Comparison of ENCODE assay signal across 8 cellular contexts in the genomic region with DNA sequence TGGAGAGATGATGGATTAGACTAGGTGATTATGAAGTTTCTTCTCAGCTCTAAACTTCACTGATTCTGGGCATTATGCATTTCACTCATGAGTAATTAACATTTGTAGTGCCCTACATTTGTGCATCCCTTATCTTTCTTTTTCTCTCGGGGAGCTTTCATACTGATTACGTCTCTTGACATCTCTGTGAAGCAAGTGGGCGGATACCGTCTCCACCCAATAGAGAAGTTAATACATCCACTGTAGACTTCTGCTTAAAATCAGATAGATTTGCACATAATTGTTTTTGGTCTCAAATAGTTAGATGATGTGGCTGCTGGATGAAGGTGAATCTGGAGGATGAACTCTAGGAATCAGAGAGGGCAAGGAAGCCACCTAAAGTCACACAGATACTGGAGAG.
"Had no signal": no experiment of that assay in that cellular context is flagged by ENCODE, and none has a peak within 500 bp of the region (broad histone marks: within the 10 kb centered on the region; RNA-seq: fewer than 3 reads in every experiment).

No MANE protein-coding gene starts in this region.

- DNase-seq: GM23248, GOT3, H7, H9, HCEC 1CT, HFFc6 had no signal

- ATAC-seq: GM23338, HCT116 had no signal
